Comparison of ENCODE assay signal across 1 cellular context in genomic region chr17:47948706-47949196, GRCh38.
TF ChIP-seq lines count a peak whose summit lies in the region.

No MANE protein-coding gene starts in this region.

TF ChIP-seq in HepG2, 621 proteins besides CTCF, POLR2A, EP300 and RAD21 (continued from another document and continues in another):
- TF ChIP-seq PBX3 (CRISPR knock-in tag; IDR thresholded peaks at IDR 0.05; ENCODE audit: borderline replicate concordance) (no peak), THAP9 (CRISPR knock-in tag; IDR thresholded peaks at IDR 0.05; ENCODE audit: borderline replicate concordance) (no peak), ZNF414 (CRISPR knock-in tag; IDR thresholded peaks at IDR 0.05) (peak; percentile 36; the same call in 1 of the 2 replicates), ZNF367 (CRISPR knock-in tag; IDR thresholded peaks at IDR 0.05; ENCODE audit: borderline replicate concordance) (no peak), PAF1 (CRISPR knock-in tag; IDR thresholded peaks at IDR 0.05) (no peak), RBM22 (optimal IDR thresholded peaks at IDR 0.05; ENCODE audit: low read length) (peak; percentile 5), ZNF777 (CRISPR knock-in tag; IDR thresholded peaks at IDR 0.05) (no peak), ZMYM3 (CRISPR knock-in tag; IDR thresholded peaks at IDR 0.05) (no peak), KDM4B (CRISPR knock-in tag; IDR thresholded peaks at IDR 0.05) (no peak), ZEB1 (IDR thresholded peaks at IDR 0.05; ENCODE audit: insufficient replicate concordance, low read depth) (no peak), PBX2 (CRISPR knock-in tag; IDR thresholded peaks at IDR 0.05) (no peak), ZNF232 (CRISPR knock-in tag; IDR thresholded peaks at IDR 0.05; ENCODE audit: borderline replicate concordance) (0 out of 2 replicates have a peak, but pooled peaks have one; percentile 42), ZNF296 (CRISPR knock-in tag; conservative IDR thresholded peaks at IDR 0.05) (no peak), ZFP90 (CRISPR knock-in tag; IDR thresholded peaks at IDR 0.05; ENCODE audit: borderline replicate concordance) (no peak), SATB2 (CRISPR knock-in tag; IDR thresholded peaks at IDR 0.05) (no peak), RBFOX2 (IDR thresholded peaks at IDR 0.05; ENCODE audit: low read depth, low read length) (peak; percentile 38; the same call in 1 of the 2 replicates), MEIS2 (CRISPR knock-in tag; IDR thresholded peaks at IDR 0.05) (no peak), XRCC5 (optimal IDR thresholded peaks at IDR 0.05; ENCODE audit: low read length) (peak; percentile 32), SAP130 (CRISPR knock-in tag; IDR thresholded peaks at IDR 0.05; ENCODE audit: low read depth) (peak; percentile 82), SAFB2 (CRISPR knock-in tag; IDR thresholded peaks at IDR 0.05; ENCODE audit: borderline replicate concordance, low read depth) (peak; percentile 15; the same call in 1 of the 2 replicates), ZNF615 (CRISPR knock-in tag; IDR thresholded peaks at IDR 0.05; ENCODE audit: borderline replicate concordance) (0 out of 2 replicates have a peak, but pooled peaks have one; percentile 67), HOXA7 (CRISPR knock-in tag; IDR thresholded peaks at IDR 0.05) (no peak), ZNF709 (CRISPR knock-in tag; IDR thresholded peaks at IDR 0.05) (no peak), CEBPZ (IDR thresholded peaks at IDR 0.05; ENCODE audit: low read length) (no peak), CSRNP2 (CRISPR knock-in tag; conservative IDR thresholded peaks at IDR 0.05; ENCODE audit: low read depth) (no peak), CAMTA2 (CRISPR knock-in tag; IDR thresholded peaks at IDR 0.05; ENCODE audit: borderline replicate concordance) (no peak; the same call in 1 of the 2 replicates), FOXO4 (CRISPR knock-in tag; conservative IDR thresholded peaks at IDR 0.05) (no peak), MAZ (IDR thresholded peaks at IDR 0.05; ENCODE audit: borderline replicate concordance, low read depth, low read length) (0 out of 2 replicates have a peak, but pooled peaks have one; percentile 22), MAZ (CRISPR knock-in tag; IDR thresholded peaks at IDR 0.05; ENCODE audit: low read depth) (no peak), TCF12 (IDR thresholded peaks at IDR 0.05) (no peak), TCF12 (CRISPR knock-in tag; IDR thresholded peaks at IDR 0.05) (0 out of 2 replicates have a peak, but pooled peaks have one; percentile 34)
- TF ChIP-seq, protein P1, sequence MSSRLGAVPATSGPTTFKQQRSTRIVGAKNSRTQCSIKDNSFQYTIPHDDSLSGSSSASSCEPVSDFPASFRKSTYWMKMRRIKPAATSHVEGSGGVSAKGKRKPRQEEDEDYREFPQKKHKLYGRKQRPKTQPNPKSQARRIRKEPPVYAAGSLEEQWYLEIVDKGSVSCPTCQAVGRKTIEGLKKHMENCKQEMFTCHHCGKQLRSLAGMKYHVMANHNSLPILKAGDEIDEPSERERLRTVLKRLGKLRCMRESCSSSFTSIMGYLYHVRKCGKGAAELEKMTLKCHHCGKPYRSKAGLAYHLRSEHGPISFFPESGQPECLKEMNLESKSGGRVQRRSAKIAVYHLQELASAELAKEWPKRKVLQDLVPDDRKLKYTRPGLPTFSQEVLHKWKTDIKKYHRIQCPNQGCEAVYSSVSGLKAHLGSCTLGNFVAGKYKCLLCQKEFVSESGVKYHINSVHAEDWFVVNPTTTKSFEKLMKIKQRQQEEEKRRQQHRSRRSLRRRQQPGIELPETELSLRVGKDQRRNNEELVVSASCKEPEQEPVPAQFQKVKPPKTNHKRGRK (CRISPR knock-in tag; IDR thresholded peaks at IDR 0.05): 0 out of 2 replicates have a peak, but pooled peaks have one; percentile 76
- TF ChIP-seq, protein P2, sequence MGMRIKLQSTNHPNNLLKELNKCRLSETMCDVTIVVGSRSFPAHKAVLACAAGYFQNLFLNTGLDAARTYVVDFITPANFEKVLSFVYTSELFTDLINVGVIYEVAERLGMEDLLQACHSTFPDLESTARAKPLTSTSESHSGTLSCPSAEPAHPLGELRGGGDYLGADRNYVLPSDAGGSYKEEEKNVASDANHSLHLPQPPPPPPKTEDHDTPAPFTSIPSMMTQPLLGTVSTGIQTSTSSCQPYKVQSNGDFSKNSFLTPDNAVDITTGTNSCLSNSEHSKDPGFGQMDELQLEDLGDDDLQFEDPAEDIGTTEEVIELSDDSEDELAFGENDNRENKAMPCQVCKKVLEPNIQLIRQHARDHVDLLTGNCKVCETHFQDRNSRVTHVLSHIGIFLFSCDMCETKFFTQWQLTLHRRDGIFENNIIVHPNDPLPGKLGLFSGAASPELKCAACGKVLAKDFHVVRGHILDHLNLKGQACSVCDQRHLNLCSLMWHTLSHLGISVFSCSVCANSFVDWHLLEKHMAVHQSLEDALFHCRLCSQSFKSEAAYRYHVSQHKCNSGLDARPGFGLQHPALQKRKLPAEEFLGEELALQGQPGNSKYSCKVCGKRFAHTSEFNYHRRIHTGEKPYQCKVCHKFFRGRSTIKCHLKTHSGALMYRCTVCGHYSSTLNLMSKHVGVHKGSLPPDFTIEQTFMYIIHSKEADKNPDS (CRISPR knock-in tag; IDR thresholded peaks at IDR 0.05): peak; percentile 24; the same call in 1 of the 2 replicates
- TF ChIP-seq, protein P3, sequence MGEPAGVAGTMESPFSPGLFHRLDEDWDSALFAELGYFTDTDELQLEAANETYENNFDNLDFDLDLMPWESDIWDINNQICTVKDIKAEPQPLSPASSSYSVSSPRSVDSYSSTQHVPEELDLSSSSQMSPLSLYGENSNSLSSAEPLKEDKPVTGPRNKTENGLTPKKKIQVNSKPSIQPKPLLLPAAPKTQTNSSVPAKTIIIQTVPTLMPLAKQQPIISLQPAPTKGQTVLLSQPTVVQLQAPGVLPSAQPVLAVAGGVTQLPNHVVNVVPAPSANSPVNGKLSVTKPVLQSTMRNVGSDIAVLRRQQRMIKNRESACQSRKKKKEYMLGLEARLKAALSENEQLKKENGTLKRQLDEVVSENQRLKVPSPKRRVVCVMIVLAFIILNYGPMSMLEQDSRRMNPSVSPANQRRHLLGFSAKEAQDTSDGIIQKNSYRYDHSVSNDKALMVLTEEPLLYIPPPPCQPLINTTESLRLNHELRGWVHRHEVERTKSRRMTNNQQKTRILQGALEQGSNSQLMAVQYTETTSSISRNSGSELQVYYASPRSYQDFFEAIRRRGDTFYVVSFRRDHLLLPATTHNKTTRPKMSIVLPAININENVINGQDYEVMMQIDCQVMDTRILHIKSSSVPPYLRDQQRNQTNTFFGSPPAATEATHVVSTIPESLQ (CRISPR knock-in tag; conservative IDR thresholded peaks at IDR 0.05): no peak
- TF ChIP-seq, protein P4, sequence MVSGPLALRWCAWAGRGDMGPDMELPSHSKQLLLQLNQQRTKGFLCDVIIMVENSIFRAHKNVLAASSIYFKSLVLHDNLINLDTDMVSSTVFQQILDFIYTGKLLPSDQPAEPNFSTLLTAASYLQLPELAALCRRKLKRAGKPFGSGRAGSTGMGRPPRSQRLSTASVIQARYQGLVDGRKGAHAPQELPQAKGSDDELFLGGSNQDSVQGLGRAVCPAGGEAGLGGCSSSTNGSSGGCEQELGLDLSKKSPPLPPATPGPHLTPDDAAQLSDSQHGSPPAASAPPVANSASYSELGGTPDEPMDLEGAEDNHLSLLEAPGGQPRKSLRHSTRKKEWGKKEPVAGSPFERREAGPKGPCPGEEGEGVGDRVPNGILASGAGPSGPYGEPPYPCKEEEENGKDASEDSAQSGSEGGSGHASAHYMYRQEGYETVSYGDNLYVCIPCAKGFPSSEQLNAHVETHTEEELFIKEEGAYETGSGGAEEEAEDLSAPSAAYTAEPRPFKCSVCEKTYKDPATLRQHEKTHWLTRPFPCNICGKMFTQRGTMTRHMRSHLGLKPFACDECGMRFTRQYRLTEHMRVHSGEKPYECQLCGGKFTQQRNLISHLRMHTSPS (CRISPR knock-in tag; IDR thresholded peaks at IDR 0.05; ENCODE audit: low read depth): peak; percentile 100
- TF ChIP-seq, protein P5, sequence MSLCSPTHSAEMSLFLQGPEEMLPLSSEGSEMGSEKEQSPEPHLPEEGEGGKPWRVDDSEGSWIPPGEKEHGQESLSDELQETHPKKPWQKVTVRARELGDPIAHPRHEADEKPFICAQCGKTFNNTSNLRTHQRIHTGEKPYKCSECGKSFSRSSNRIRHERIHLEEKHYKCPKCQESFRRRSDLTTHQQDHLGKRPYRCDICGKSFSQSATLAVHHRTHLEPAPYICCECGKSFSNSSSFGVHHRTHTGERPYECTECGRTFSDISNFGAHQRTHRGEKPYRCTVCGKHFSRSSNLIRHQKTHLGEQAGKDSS (CRISPR knock-in tag; IDR thresholded peaks at IDR 0.05; ENCODE audit: borderline replicate concordance, low read depth): no peak; the same call in 1 of the 2 replicates
